Comparison of ENCODE assay signal across 8 cellular contexts in the genomic region with DNA sequence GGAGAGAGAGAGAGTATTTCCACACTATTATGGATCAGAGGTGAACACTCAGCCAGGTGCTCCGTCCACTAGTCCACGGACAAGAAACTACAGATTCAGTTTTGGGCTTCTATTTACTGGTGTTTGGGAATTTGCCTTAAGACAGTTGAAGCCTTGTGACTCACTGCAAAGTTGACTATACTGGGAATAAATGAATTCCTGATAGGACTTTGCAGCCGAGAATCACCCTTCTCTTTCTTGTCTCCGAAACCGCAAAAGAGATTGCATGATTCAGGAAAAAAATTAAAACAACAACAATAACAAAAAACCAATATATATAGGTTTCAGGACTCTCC. TPM values are rescaled to one million over a fixed set of nuclear protein-coding genes. Genes with fewer than 3 reads are reported as not detected.
DNase-seq lines count a peak whose midpoint lies in the region; ATAC-seq and TF ChIP-seq lines count a peak whose summit lies in the region.

No MANE protein-coding gene starts in this region.

- H3K27ac ChIP-seq in hepatocyte, result no peak overlapping the region

- TF ChIP-seq CTCF in WTC11 (IDR thresholded peaks at IDR 0.05), result no peak
- TF ChIP-seq CTCF in hepatocyte (IDR thresholded peaks at IDR 0.05; ENCODE audit: poor library complexity), result no peak
- no peak for TF ChIP-seq CTCF in lower leg skin (IDR thresholded peaks at IDR 0.05)

- no peaks in the 10 kb centered on the region for H3K79me2 ChIP-seq in hepatocyte

- H3K4me1 ChIP-seq in HAP-1, result no peaks in the 10 kb centered on the region; the same call in 1 of the 2 replicates
- H3K4me1 ChIP-seq in hepatocyte (ENCODE audit: insufficient read depth), result peaks cover 6% of the 10 kb centered on the region

- H3K9me2 ChIP-seq in hepatocyte (replicated peaks; ENCODE audit: insufficient read depth), result no peaks in the 10 kb centered on the region

- peaks cover 68% of the 10 kb centered on the region for H3K27me3 Mint-ChIP-seq in WTC11 (ENCODE audit: low read depth)
- H3K27me3 Mint-ChIP-seq in activated CD8-positive, alpha-beta memory T cell treated with anti-CD3 and anti-CD28 coated beads, Interleukin-2, amount 10 ng/mL, durations not matched to agents 7 days and 5 days, result peaks cover 87% of the 10 kb centered on the region

- no peak for TF ChIP-seq POLR2A in lower leg skin (IDR thresholded peaks at IDR 0.05)

- ATAC-seq in WTC11, result no peak
- ATAC-seq in HG02938 (IDR thresholded peaks at IDR 0.05; ENCODE audit: unreplicated experiment), result no peak
- ATAC-seq in activated CD8-positive, alpha-beta memory T cell treated with anti-CD3 and anti-CD28 coated beads, Interleukin-2, amount 10 ng/mL, durations not matched to agents 7 days and 5 days, result no peak

- H2AFZ ChIP-seq in hepatocyte, result no peak overlapping the region

- intact Hi-C loops in lower leg skin (cut with DNase I; ENCODE audit: low total_unique reads), result no loop called here

- H3K36me3 ChIP-seq in HAP-1 (replicated peaks) (no peaks in the 10 kb centered on the region), hepatocyte (replicated peaks; ENCODE audit: insufficient read depth, low read depth) (no peaks in the 10 kb centered on the region)

- peaks cover 5% of the 10 kb centered on the region for H3K9me3 Mint-ChIP-seq in WTC11
- H3K9me3 Mint-ChIP-seq in activated CD8-positive, alpha-beta memory T cell treated with anti-CD3 and anti-CD28 coated beads, Interleukin-2, amount 10 ng/mL, durations not matched to agents 7 days and 5 days (ENCODE audit: low read depth), result no peaks in the 10 kb centered on the region

- CTCF ChIA-PET in WTC11 (lab: Charles Lee), result interaction anchor here (1.0 to 3.2 kb wide), 6 partner anchors 15 to 165 kb away, joined by 5 to 18 read pairs (median 8); partner anchors contain the start of gene FCHO2
- CTCF ChIA-PET in activated CD8-positive, alpha-beta memory T cell treated with anti-CD3 and anti-CD28 coated beads, Interleukin-2, amount 10 ng/mL, durations not matched to agents 7 days and 5 days (lab: Charles Lee), result no interaction called here

- H3K27ac Mint-ChIP-seq in WTC11, result no peak overlapping the region
- no peak overlapping the region for H3K27ac Mint-ChIP-seq in activated CD8-positive, alpha-beta memory T cell treated with anti-CD3 and anti-CD28 coated beads, Interleukin-2, amount 10 ng/mL, durations not matched to agents 7 days and 5 days

- peaks cover 7% of the 10 kb centered on the region for H3K27me3 ChIP-seq in HAP-1 (ENCODE audit: low read depth)
- H3K27me3 ChIP-seq in hepatocyte, result peaks cover 26% of the 10 kb centered on the region

- no peak for DNase-seq in HAP-1 (ENCODE audit: low spot score in 2 of 2)
- no peak for DNase-seq in WTC11 (ENCODE audit: low spot score)
- DNase-seq in hepatocyte (ENCODE audit: low spot score), result no peak
- no peak for DNase-seq in skeletal muscle cell (ENCODE audit: low read depth)
- no peak for DNase-seq in NCI-H2107 treated with DMSO at 0.1 percent for 48 hours (lab: John Stamatoyannopoulos, UW; ENCODE audit: unreplicated experiment)
- no peak for DNase-seq in lower leg skin (ENCODE audit: low spot score in 2 of 2)
- DNase-seq in activated CD8-positive, alpha-beta memory T cell treated with anti-CD3 and anti-CD28 coated beads, Interleukin-2, amount 10 ng/mL, durations not matched to agents 7 days and 5 days, result no peak

- peak overlapping the region; percentile 84 for H3K4me2 ChIP-seq in hepatocyte

- peaks cover 33% of the 10 kb centered on the region for H3K4me1 Mint-ChIP-seq in WTC11
- peaks cover 10% of the 10 kb centered on the region for H3K4me1 Mint-ChIP-seq in activated CD8-positive, alpha-beta memory T cell treated with anti-CD3 and anti-CD28 coated beads, Interleukin-2, amount 10 ng/mL, durations not matched to agents 7 days and 5 days

- H3K4me3 ChIP-seq in HAP-1, result peak overlapping the region; percentile 31
- peak overlapping the region; percentile 14 for H3K4me3 ChIP-seq in hepatocyte
- H3K4me3 ChIP-seq in skeletal muscle cell (ENCODE audit: low read depth, low read length), result peak overlapping the region; percentile 62
- H3K4me3 ChIP-seq in lower leg skin (ENCODE audit: low read depth, poor library complexity, severe bottlenecking), result no peak overlapping the region

- peak overlapping the region; percentile 79 for H3K4me3 Mint-ChIP-seq in WTC11
- no peak overlapping the region for H3K4me3 Mint-ChIP-seq in activated CD8-positive, alpha-beta memory T cell treated with anti-CD3 and anti-CD28 coated beads, Interleukin-2, amount 10 ng/mL, durations not matched to agents 7 days and 5 days

- no peaks in the 10 kb centered on the region for H3K36me3 Mint-ChIP-seq in WTC11
- no peaks in the 10 kb centered on the region for H3K36me3 Mint-ChIP-seq in activated CD8-positive, alpha-beta memory T cell treated with anti-CD3 and anti-CD28 coated beads, Interleukin-2, amount 10 ng/mL, durations not matched to agents 7 days and 5 days

- H4K20me1 ChIP-seq in hepatocyte (ENCODE audit: insufficient read depth, poor library complexity, severe bottlenecking), result no peaks in the 10 kb centered on the region

- in situ Hi-C loops in HAP-1 (cut with MboI; ENCODE audit: low sequenced_read_pairs), result no loop called here

- 45% methylated on average over 5 of the region's 5 CpGs for WGBS in hepatocyte (ENCODE audit: low lambda C conversion rate, missing lambda C conversion rate)
- 49 to 56% methylated on average over 5 of the region's 5 CpGs for WGBS in lower leg skin, 2 donors

- POLR2A ChIA-PET in WTC11 (lab: Charles Lee), result no interaction called here

- H3K9me3 ChIP-seq in HAP-1 (no peaks in the 10 kb centered on the region), hepatocyte (ENCODE audit: low read depth) (no peaks in the 10 kb centered on the region)

TF ChIP-seq in WTC11, 78 proteins besides CTCF, POLR2A, EP300 and RAD21:
- TF ChIP-seq, protein P1, sequence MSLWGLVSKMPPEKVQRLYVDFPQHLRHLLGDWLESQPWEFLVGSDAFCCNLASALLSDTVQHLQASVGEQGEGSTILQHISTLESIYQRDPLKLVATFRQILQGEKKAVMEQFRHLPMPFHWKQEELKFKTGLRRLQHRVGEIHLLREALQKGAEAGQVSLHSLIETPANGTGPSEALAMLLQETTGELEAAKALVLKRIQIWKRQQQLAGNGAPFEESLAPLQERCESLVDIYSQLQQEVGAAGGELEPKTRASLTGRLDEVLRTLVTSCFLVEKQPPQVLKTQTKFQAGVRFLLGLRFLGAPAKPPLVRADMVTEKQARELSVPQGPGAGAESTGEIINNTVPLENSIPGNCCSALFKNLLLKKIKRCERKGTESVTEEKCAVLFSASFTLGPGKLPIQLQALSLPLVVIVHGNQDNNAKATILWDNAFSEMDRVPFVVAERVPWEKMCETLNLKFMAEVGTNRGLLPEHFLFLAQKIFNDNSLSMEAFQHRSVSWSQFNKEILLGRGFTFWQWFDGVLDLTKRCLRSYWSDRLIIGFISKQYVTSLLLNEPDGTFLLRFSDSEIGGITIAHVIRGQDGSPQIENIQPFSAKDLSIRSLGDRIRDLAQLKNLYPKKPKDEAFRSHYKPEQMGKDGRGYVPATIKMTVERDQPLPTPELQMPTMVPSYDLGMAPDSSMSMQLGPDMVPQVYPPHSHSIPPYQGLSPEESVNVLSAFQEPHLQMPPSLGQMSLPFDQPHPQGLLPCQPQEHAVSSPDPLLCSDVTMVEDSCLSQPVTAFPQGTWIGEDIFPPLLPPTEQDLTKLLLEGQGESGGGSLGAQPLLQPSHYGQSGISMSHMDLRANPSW (CRISPR knock-in tag; conservative IDR thresholded peaks at IDR 0.05; ENCODE audit: low read depth), result no peak
- TF ChIP-seq SMAD3 (CRISPR knock-in tag; IDR thresholded peaks at IDR 0.05; ENCODE audit: borderline replicate concordance), result no peak
- TF ChIP-seq JAZF1 (CRISPR knock-in tag; IDR thresholded peaks at IDR 0.05), result no peak
- TF ChIP-seq ETV6 (CRISPR knock-in tag; IDR thresholded peaks at IDR 0.05), result no peak
- TF ChIP-seq ZNF396 (CRISPR knock-in tag; IDR thresholded peaks at IDR 0.05; ENCODE audit: borderline replicate concordance), result no peak
- no peak for TF ChIP-seq USF2 (CRISPR knock-in tag; IDR thresholded peaks at IDR 0.05)
- TF ChIP-seq ZBTB21 (CRISPR knock-in tag; IDR thresholded peaks at IDR 0.05; ENCODE audit: borderline replicate concordance), result no peak

RNA-seq across cellular contexts. Expression of gene TMEM171, which starts 0.7 kb away (rescaled TPM):
- total RNA-seq in WTC11 (2021) (0.96 to 1.8 TPM (median 1.7 TPM) in 3 replicates), hepatocyte (1.3 and 2.9 TPM in 2 replicates), lower leg skin (1 to 10 TPM in 2 of 4 donors, under 1 TPM in 1, not detected in 1; 0.25 to 1.5 (median 1.3) TPM)
- 1.6 and 2.0 TPM in 2 replicates for polyA plus RNA-seq in hepatocyte
- total RNA-seq in activated CD8-positive, alpha-beta memory T cell treated with anti-CD3 and anti-CD28 coated beads, Interleukin-2, amount 10 ng/mL, durations not matched to agents 7 days and 5 days, result not detected

RNA-seq across cellular contexts. Expression of gene TMEM174, which starts 51.9 kb away (rescaled TPM):
- not detected in 3 replicates for total RNA-seq in WTC11 (2021)
- total RNA-seq in hepatocyte, result not detected in 2 replicates
- polyA plus RNA-seq in hepatocyte, result not detected in 2 replicates
- not detected for total RNA-seq in lower leg skin
- not detected for total RNA-seq in activated CD8-positive, alpha-beta memory T cell treated with anti-CD3 and anti-CD28 coated beads, Interleukin-2, amount 10 ng/mL, durations not matched to agents 7 days and 5 days
